ENCODE assay signal across 20 cellular contexts in genomic region chr5:152288917-152289595, GRCh38.
DNase-seq lines count a peak whose midpoint lies in the region; ATAC-seq and TF ChIP-seq lines count a peak whose summit lies in the region.
"Had no signal": no experiment of that assay in that cellular context is flagged by ENCODE, and none has a peak within 500 bp of the region (broad histone marks: within the 10 kb centered on the region; RNA-seq: fewer than 3 reads in every experiment).

No MANE protein-coding gene starts in this region.

- peaks cover 6% of the 10 kb centered on the region for H3K27me3 Mint-ChIP-seq in nephron progenitor cell (ENCODE audit: low read depth, poor library complexity)

- peaks cover 18% of the 10 kb centered on the region for H3K4me1 Mint-ChIP-seq in nephron progenitor cell

- peak overlapping the region; percentile 33 for H3K27ac Mint-ChIP-seq in nephron progenitor cell
- H3K27ac Mint-ChIP-seq: activated T-helper 1 cell treated with anti-CD3 and anti-CD28 coated beads, Interleukin-12 subunit alpha, Interleukin-12 subunit beta, Interleukin-2, Interleukin-4 antibody, amounts not matched to agents 30 ng/mL and 10 ng/mL and 1 ng/mL, durations not matched to agents 14 hours and 24 hours and 36 hours; WTC11 had no signal

- peak overlapping the region; percentile 44 to 76 for H3K27ac ChIP-seq in coronary artery
- H3K27ac ChIP-seq: BLaER1 treated with 17β-estradiol and CSF1 and Interleukin-3, amounts not matched to agents 10 nM and 100 nM; neutrophil had no signal

- no peak for TF ChIP-seq CTCF in coronary artery (IDR thresholded peaks at IDR 0.05)
- TF ChIP-seq CTCF in nephron progenitor cell (IDR thresholded peaks at IDR 0.05) = no peak

- H3K4me3 ChIP-seq in coronary artery = no peak overlapping the region
- H3K4me3 ChIP-seq: BLaER1 treated with 17β-estradiol and CSF1 and Interleukin-3, amounts not matched to agents 10 nM and 100 nM; dorsolateral prefrontal cortex had no signal

- no peak overlapping the region for H3K4me3 Mint-ChIP-seq in nephron progenitor cell
- H3K4me3 Mint-ChIP-seq: activated T-helper 1 cell treated with anti-CD3 and anti-CD28 coated beads, Interleukin-12 subunit alpha, Interleukin-12 subunit beta, Interleukin-2, Interleukin-4 antibody, amounts not matched to agents 30 ng/mL and 10 ng/mL and 1 ng/mL, durations not matched to agents 14 hours and 24 hours and 36 hours; WTC11 had no signal

- no peak for ATAC-seq in HG02798 (IDR thresholded peaks at IDR 0.05; ENCODE audit: poor library complexity, unreplicated experiment)
- ATAC-seq: WTC11 had no signal

- peak; percentile 66 for DNase-seq in DMS53 (lab: John Stamatoyannopoulos, UW)
- DNase-seq in NCI-H2029 treated with DMSO at 0.1 percent for 48 hours (lab: John Stamatoyannopoulos, UW) = peak; percentile 20
- DNase-seq in coronary artery (ENCODE audit: low spot score) = no peak
- no peak for DNase-seq in nephron progenitor cell
- DNase-seq in activated gamma-delta T cell treated with Interleukin-2 at 50 U/mL for 16 hours = no peak
- no peak for DNase-seq in NCI-H1417 treated with DMSO at 0.1 percent for 48 hours (lab: John Stamatoyannopoulos, UW)
- no peak for DNase-seq in GF-D8 (lab: John Stamatoyannopoulos, UW)
- DNase-seq: activated naive CD4-positive, alpha-beta T cell treated with anti-CD3 and anti-CD28 coated beads, Interleukin-2, amount 50 U/mL, for 16 hours; GOT3; mesenchymal stem cell; NCI-H1694; NCI-H345; SHP77 treated with DMSO at 0.1 percent for 48 hours; T-helper 9 cell had no signal

- peaks cover 7% of the 10 kb centered on the region for H3K9me3 Mint-ChIP-seq in nephron progenitor cell
- H3K9me3 Mint-ChIP-seq: activated T-helper 1 cell treated with anti-CD3 and anti-CD28 coated beads, Interleukin-12 subunit alpha, Interleukin-12 subunit beta, Interleukin-2, Interleukin-4 antibody, amounts not matched to agents 30 ng/mL and 10 ng/mL and 1 ng/mL, durations not matched to agents 14 hours and 24 hours and 36 hours; WTC11 had no signal

- no peaks in the 10 kb centered on the region for H3K36me3 Mint-ChIP-seq in nephron progenitor cell (ENCODE audit: low read depth)
- H3K36me3 Mint-ChIP-seq: WTC11 had no signal

Comparison
In these comparisons a context has a peak if more than half of its experiments do, and no peak if none do; other contexts are left out.
1. DNase-seq: peak in DMS53 (single experiment) and NCI-H2029 treated with DMSO at 0.1 percent for 48 hours (single experiment); none in coronary artery (single experiment), nephron progenitor cell (single experiment), activated gamma-delta T cell treated with Interleukin-2 at 50 U/mL for 16 hours (single experiment), NCI-H1417 treated with DMSO at 0.1 percent for 48 hours (single experiment) and GF-D8 (single experiment).